In the genomic region with DNA sequence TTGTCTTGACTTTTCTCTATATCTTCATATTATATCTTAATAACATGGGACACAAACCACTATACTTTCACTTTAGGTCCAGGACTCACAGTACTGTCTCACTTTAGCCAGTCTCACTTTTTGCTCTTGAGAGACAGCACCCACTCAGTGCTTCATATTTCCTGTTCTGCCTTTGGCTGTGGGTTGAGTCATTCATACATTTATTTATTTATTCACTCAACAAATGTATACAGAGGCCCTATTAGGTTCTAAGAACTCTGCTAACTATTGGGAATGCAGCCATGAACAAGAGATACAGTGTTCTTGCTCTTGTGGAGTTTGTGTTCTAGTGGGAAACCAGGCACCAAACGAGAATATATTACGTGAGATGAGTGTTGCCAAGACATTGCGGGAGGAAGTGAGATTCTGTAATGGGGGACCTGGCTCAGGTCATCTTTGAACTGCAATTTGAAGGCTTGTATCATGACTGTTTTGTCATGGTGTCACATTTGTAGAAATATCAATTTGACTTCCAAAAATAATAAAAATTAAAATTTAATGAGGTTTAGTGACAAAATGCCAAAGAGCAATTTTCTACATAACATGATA, we compare ENCODE assay signal across 22 cellular contexts.
DNase-seq lines count a peak whose midpoint lies in the region.
"Had no signal": no experiment of that assay in that cellular context is flagged by ENCODE, and none has a peak within 500 bp of the region (broad histone marks: within the 10 kb centered on the region; RNA-seq: fewer than 3 reads in every experiment).

No MANE protein-coding gene starts in this region.

- H3K9ac ChIP-seq in adipocyte (ENCODE audit: low read length): no peak overlapping the region

- no peaks in the 10 kb centered on the region for H3K36me3 ChIP-seq in adipocyte (ENCODE audit: control insufficient read depth, insufficient read depth, low read length, severe bottlenecking)

- no peaks in the 10 kb centered on the region for H3K27me3 ChIP-seq in adipocyte (replicated peaks; ENCODE audit: control insufficient read depth, insufficient read depth, low read length)
- H3K27me3 ChIP-seq: testis had no signal

- no peak overlapping the region for H3K4me3 ChIP-seq in adipocyte (ENCODE audit: low read length)
- H3K4me3 ChIP-seq: psoas muscle, testis had no signal

- no peak overlapping the region for H3K27ac ChIP-seq in caudate nucleus (ENCODE audit: low read depth, low read length)
- H3K27ac ChIP-seq: HL-60, psoas muscle, testis had no signal

- peak; percentile 74 for DNase-seq in DMS53 treated with DMSO at 0.1 percent for 48 hours (lab: John Stamatoyannopoulos, UW; ENCODE audit: unreplicated experiment)
- DNase-seq in HT1080 (ENCODE audit: low read depth): peak; percentile 66
- DNase-seq in adipocyte (ENCODE audit: low read depth): peak; percentile 29
- peak; percentile 39 for DNase-seq in hepatic stellate cell (ENCODE audit: low spot score)
- no peak for DNase-seq in activated CD4-positive, alpha-beta T cell treated with anti-CD3 and anti-CD28 coated beads for 1 hour
- DNase-seq in caudate nucleus (lab: John Stamatoyannopoulos, UW): no peak
- DNase-seq in SW480 (ENCODE audit: low spot score): no peak
- DNase-seq in NCI-H1105 treated with DMSO at 0.1 percent for 48 hours (lab: John Stamatoyannopoulos, UW): no peak
- DNase-seq: activated CD4-positive, alpha-beta T cell treated with anti-CD3 and anti-CD28 coated beads, Interleukin-2, amount 10 ng/mL, durations not matched to agents 24 days and 14 days; activated naive CD8-positive, alpha-beta T cell treated with anti-CD3 and anti-CD28 coated beads for 36 hours; CD8-positive, alpha-beta memory T cell; DND-41; effector memory CD4-positive, alpha-beta T cell; glutamatergic neuron; GOT3; NCI-H146; NCI-H2171 treated with DMSO at 0.1 percent for 48 hours; psoas muscle; small intestine; stimulated activated naive B cell treated with anti-CD40 and anti-IgM and Interleukin-4, amounts not matched to agents 10 μg/mL and 1 μg/mL and 100 μg/mL, for 72 hours; testis had no signal

- no peaks in the 10 kb centered on the region for H3K9me3 ChIP-seq in adipocyte (ENCODE audit: control insufficient read depth, low read length)
- H3K9me3 ChIP-seq: psoas muscle, testis had no signal

- H3K4me1 ChIP-seq in adipocyte (ENCODE audit: control insufficient read depth, insufficient read depth, low read length): no peaks in the 10 kb centered on the region
- H3K4me1 ChIP-seq: psoas muscle, testis had no signal

Comparison
In these comparisons a context has a peak if more than half of its experiments do, and no peak if none do; other contexts are left out.
1. DNase-seq: peak in DMS53 treated with DMSO at 0.1 percent for 48 hours (single experiment), HT1080 (single experiment), adipocyte (single experiment) and hepatic stellate cell (single experiment); none in activated CD4-positive, alpha-beta T cell treated with anti-CD3 and anti-CD28 coated beads for 1 hour (single experiment), caudate nucleus (0 of 61), SW480 (single experiment) and NCI-H1105 treated with DMSO at 0.1 percent for 48 hours (single experiment).